ENCODE assay signal across 1 cellular context in the genomic region with DNA sequence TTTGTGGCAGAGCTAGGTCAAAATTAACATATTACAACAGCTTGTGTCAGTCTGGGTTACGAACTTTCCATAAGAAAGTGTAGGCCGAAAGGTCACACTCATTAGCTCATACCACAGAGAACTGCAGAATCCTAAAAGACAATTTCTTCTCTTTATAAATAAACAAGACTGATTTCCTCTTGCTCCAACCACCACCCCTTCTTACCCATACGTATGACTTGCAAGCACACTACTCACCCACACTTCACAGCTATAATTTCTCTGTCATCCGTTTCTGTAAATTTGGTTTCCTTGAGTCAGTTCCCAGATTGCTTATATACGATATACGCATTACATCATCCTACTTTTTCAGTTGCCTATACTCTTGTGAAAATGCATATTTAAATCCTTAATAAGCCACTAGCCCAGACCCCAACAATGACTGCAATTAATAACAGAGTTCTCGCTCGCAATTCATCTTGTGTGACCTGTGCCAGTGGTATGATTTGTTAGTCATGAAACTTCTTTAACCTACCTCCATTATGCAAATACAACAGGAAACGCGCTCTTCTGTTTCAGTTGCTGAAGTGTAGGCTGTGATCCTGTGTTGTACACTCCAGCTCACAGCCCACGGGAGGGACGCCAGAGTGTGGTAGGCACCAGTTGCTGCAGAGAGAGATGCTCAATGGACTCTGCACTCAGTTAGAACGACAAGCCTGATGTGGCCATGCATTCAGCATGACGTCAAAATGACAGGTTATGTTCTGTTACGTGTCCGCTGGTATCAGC.
TF ChIP-seq lines count a peak whose summit lies in the region.

No MANE protein-coding gene starts in this region.

TF ChIP-seq in IMR-90, 13 proteins besides CTCF, POLR2A, EP300 and RAD21 (continued from another document):
- TF ChIP-seq, protein P1, sequence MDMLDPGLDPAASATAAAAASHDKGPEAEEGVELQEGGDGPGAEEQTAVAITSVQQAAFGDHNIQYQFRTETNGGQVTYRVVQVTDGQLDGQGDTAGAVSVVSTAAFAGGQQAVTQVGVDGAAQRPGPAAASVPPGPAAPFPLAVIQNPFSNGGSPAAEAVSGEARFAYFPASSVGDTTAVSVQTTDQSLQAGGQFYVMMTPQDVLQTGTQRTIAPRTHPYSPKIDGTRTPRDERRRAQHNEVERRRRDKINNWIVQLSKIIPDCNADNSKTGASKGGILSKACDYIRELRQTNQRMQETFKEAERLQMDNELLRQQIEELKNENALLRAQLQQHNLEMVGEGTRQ (IDR thresholded peaks at IDR 0.05; ENCODE audit: low read depth, low read length) = no peak
- no peak for TF ChIP-seq FOS (IDR thresholded peaks at IDR 0.05; ENCODE audit: low read depth, low read length)
- TF ChIP-seq RCOR1 (IDR thresholded peaks at IDR 0.05; ENCODE audit: insufficient replicate concordance, low read length) = no peak
- TF ChIP-seq CEBPB (IDR thresholded peaks at IDR 0.05; ENCODE audit: low read depth, low read length) = no peak
- TF ChIP-seq RFX5 (IDR thresholded peaks at IDR 0.05; ENCODE audit: low read depth, low read length) = no peak
- no peak for TF ChIP-seq MXI1 (IDR thresholded peaks at IDR 0.05; ENCODE audit: borderline replicate concordance, low read depth, low read length)
- TF ChIP-seq SMC3 (IDR thresholded peaks at IDR 0.05; ENCODE audit: low read depth, low read length) = no peak
- TF ChIP-seq, protein P2, sequence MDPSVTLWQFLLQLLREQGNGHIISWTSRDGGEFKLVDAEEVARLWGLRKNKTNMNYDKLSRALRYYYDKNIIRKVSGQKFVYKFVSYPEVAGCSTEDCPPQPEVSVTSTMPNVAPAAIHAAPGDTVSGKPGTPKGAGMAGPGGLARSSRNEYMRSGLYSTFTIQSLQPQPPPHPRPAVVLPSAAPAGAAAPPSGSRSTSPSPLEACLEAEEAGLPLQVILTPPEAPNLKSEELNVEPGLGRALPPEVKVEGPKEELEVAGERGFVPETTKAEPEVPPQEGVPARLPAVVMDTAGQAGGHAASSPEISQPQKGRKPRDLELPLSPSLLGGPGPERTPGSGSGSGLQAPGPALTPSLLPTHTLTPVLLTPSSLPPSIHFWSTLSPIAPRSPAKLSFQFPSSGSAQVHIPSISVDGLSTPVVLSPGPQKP (IDR thresholded peaks at IDR 0.05; ENCODE audit: borderline replicate concordance, low read depth, low read length) = no peak
- TF ChIP-seq NFE2L2 (IDR thresholded peaks at IDR 0.05; ENCODE audit: low read depth, low read length) = no peak
- no peak for TF ChIP-seq CHD1 (IDR thresholded peaks at IDR 0.05; ENCODE audit: low read depth, low read length)
- TF ChIP-seq MAFK (IDR thresholded peaks at IDR 0.05; ENCODE audit: low read depth, low read length) = no peak
- TF ChIP-seq MAZ (IDR thresholded peaks at IDR 0.05; ENCODE audit: borderline replicate concordance, low read depth, low read length) = no peak
